25 cellular contexts compared by ENCODE assay signal in the genomic region with DNA sequence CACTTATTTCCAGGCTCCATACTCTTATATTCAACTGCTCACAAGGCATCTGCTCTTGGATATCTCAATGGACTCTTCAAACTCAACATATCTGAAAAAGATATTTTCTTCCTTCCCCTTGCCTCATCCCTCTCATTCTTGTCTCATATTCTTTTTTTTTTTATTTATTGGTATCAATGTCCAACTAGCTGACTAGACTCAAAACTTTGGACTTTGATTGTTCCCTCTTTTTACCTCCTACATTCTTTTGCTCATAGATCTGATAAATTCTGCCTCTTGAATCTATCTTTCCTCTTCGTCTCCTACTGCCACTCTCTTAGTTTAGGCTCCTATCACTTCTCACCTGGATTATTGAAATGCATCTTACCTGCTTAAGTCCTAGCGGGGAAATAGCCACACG. TPM values are rescaled to one million over a fixed set of nuclear protein-coding genes. Genes with fewer than 3 reads are reported as not detected.
A peak's percentile ranks its signal among the peaks of the same experiment; 100 is the strongest.
DNase-seq lines count a peak whose midpoint lies in the region; ATAC-seq, FAIRE-seq and TF ChIP-seq lines count a peak whose summit lies in the region.
"Had no signal": no experiment of that assay in that cellular context is flagged by ENCODE, and none has a peak within 500 bp of the region (broad histone marks: within the 10 kb centered on the region; RNA-seq: fewer than 3 reads in every experiment).

No MANE protein-coding gene starts in this region.

- H2BK120ac ChIP-seq in H9 (ENCODE audit: low read depth, low read length, poor library complexity, severe bottlenecking), result no peak overlapping the region

- no peak overlapping the region for H3T11ph ChIP-seq in H9 (ENCODE audit: low read length)

- H4K8ac ChIP-seq in H9 (replicated peaks; ENCODE audit: insufficient read length, low read depth, low read length), result no peak overlapping the region

- H3K4me3 ChIP-seq in liver (ENCODE audit: low read depth in 1 of 3, low read length in 3 of 3) (no peak overlapping the region), right lobe of liver (no peak overlapping the region), small intestine (ENCODE audit: low read depth in 1 of 2, low read length in 2 of 2) (no peak overlapping the region), esophagus squamous epithelium (no peak overlapping the region)
- H3K4me3 ChIP-seq: A549; BLaER1 treated with 17β-estradiol and CSF1 and Interleukin-3, amounts not matched to agents 10 nM and 100 nM had no signal

- no peak for FAIRE-seq in small intestine (lab: Jason Lieb, UNC)
- FAIRE-seq: A549, GM12891, GM19239 had no signal

- H2BK5ac ChIP-seq in H9 (ENCODE audit: insufficient read length, low read length), result no peak overlapping the region

- H3K9ac ChIP-seq in liver (ENCODE audit: low read depth in 1 of 2, low read length in 2 of 2) (no peak overlapping the region), H9 (ENCODE audit: extremely low read depth, insufficient read length, low read length) (no peak overlapping the region)
- H3K9ac ChIP-seq: BLaER1 treated with 17β-estradiol and CSF1 and Interleukin-3, amounts not matched to agents 10 nM and 100 nM had no signal

- no peaks in the 10 kb centered on the region for H4K20me1 ChIP-seq in H9 (ENCODE audit: control insufficient read depth, insufficient read depth, insufficient read length)
- H4K20me1 ChIP-seq: BLaER1 treated with 17β-estradiol and CSF1 and Interleukin-3, amounts not matched to agents 10 nM and 100 nM had no signal

- no peak overlapping the region for H3K4me2 ChIP-seq in H9 (ENCODE audit: insufficient read depth, insufficient read length, low read length)
- H3K4me2 ChIP-seq: A549; BLaER1 treated with 17β-estradiol and CSF1 and Interleukin-3, amounts not matched to agents 10 nM and 100 nM had no signal

- H3K79me2 ChIP-seq in H9 (ENCODE audit: insufficient read depth, low read length), result no peaks in the 10 kb centered on the region

- H3K4me1 Mint-ChIP-seq in H9 (no peaks in the 10 kb centered on the region; a peak in 1 of 4 replicates), Calu3 (ENCODE audit: low read depth, unreplicated experiment) (peaks cover 8% of the 10 kb centered on the region)

- no TSS peak for BruUV-seq in Calu3 (replicated peaks; lab: Mats Ljungman, UMichigan)

- H3K9me3 ChIP-seq in liver (ENCODE audit: control insufficient read depth in 4 of 4, low read length in 3 of 4) (no peaks in the 10 kb centered on the region), right lobe of liver (no peaks in the 10 kb centered on the region), small intestine (ENCODE audit: control insufficient read depth, low read depth) (no peaks in the 10 kb centered on the region), H9 (ENCODE audit: control insufficient read depth, low read depth, low read length) (no peaks in the 10 kb centered on the region), esophagus squamous epithelium (no peaks in the 10 kb centered on the region)
- H3K9me3 ChIP-seq: A549; BLaER1 treated with 17β-estradiol and CSF1 and Interleukin-3, amounts not matched to agents 10 nM and 100 nM; Caco-2 had no signal

- H3K4me1 ChIP-seq in liver (ENCODE audit: control insufficient read depth in 4 of 4, insufficient read depth in 4 of 4, low read length in 3 of 4), result peaks cover 0 to 10% (median 3%) of the 10 kb centered on the region in 4 donors
- H3K4me1 ChIP-seq in right lobe of liver, result peaks cover 0 to 8% (median 0%) of the 10 kb centered on the region in 4 donors
- H3K4me1 ChIP-seq in small intestine (ENCODE audit: control insufficient read depth in 2 of 2, insufficient read depth in 1 of 2, low read depth in 1 of 2, low read length in 1 of 2), result peaks cover 0 to 2% of the 10 kb centered on the region in 2 donors
- H3K4me1 ChIP-seq in H9 (ENCODE audit: insufficient read depth, low read length), result no peaks in the 10 kb centered on the region
- peaks cover 0 to 10% (median 0%) of the 10 kb centered on the region in 3 donors for H3K4me1 ChIP-seq in esophagus squamous epithelium

- H3K23ac ChIP-seq in H9 (ENCODE audit: insufficient read length, low read depth, low read length), result no peak overlapping the region

- H3K79me1 ChIP-seq in H9 (ENCODE audit: insufficient read depth, low read depth, low read length, poor library complexity, severe bottlenecking), result no peaks in the 10 kb centered on the region

- no peaks in the 10 kb centered on the region for H3K36me3 Mint-ChIP-seq in H9 (ENCODE audit: insufficient read depth in 1 of 3, low read depth in 3 of 3)
- H3K36me3 Mint-ChIP-seq in Calu3 (ENCODE audit: insufficient read depth, unreplicated experiment), result no peaks in the 10 kb centered on the region
- H3K36me3 Mint-ChIP-seq: CD8-positive, alpha-beta T cell had no signal

- H4K91ac ChIP-seq in H9 (ENCODE audit: insufficient read length, low read depth, low read length), result no peak overlapping the region

- H3K9me3 Mint-ChIP-seq in H9 (no peaks in the 10 kb centered on the region), Calu3 (ENCODE audit: low read depth, unreplicated experiment) (no peaks in the 10 kb centered on the region)
- H3K9me3 Mint-ChIP-seq: CD4-positive, alpha-beta T cell; CD8-positive, alpha-beta T cell had no signal

- TF ChIP-seq CTCF in liver (IDR thresholded peaks at IDR 0.05; ENCODE audit: low read depth, low read length, missing input control), result no peak
- no peak for TF ChIP-seq CTCF in right lobe of liver (IDR thresholded peaks at IDR 0.05)
- no peak for TF ChIP-seq CTCF in H9 (conservative IDR thresholded peaks at IDR 0.05)
- no peak for TF ChIP-seq CTCF in esophagus squamous epithelium (IDR thresholded peaks at IDR 0.05)
- TF ChIP-seq CTCF in Calu3 (IDR thresholded peaks at IDR 0.05; ENCODE audit: unreplicated experiment), result no peak

- no peak overlapping the region for H3K14ac ChIP-seq in H9 (ENCODE audit: insufficient read depth, low read length)

- H3K27ac Mint-ChIP-seq in H9 (no peak overlapping the region), Calu3 (ENCODE audit: unreplicated experiment) (no peak overlapping the region)
- H3K27ac Mint-ChIP-seq: B cell; CD4-positive, alpha-beta T cell; CD8-positive, alpha-beta T cell had no signal

- H3K23me2 ChIP-seq in H9 (ENCODE audit: insufficient read length, low read depth, low read length, poor library complexity, severe bottlenecking), result no peaks in the 10 kb centered on the region

- TF ChIP-seq POLR2A in right lobe of liver (IDR thresholded peaks at IDR 0.05) (no peak), esophagus squamous epithelium (IDR thresholded peaks at IDR 0.05) (no peak)

- H2BK15ac ChIP-seq in H9 (ENCODE audit: low read depth, low read length), result no peak overlapping the region

- no peak overlapping the region for H2BK20ac ChIP-seq in H9 (ENCODE audit: low read depth, low read length, poor library complexity, severe bottlenecking)

- no peak overlapping the region for H3K4me3 Mint-ChIP-seq in H9
- no peak overlapping the region for H3K4me3 Mint-ChIP-seq in Calu3 (ENCODE audit: low read depth, unreplicated experiment)
- H3K4me3 Mint-ChIP-seq: B cell; CD4-positive, alpha-beta T cell; CD8-positive, alpha-beta T cell had no signal

- H3K4ac ChIP-seq in H9 (ENCODE audit: low read depth, low read length), result no peak overlapping the region

- no peak overlapping the region for H2BK12ac ChIP-seq in H9 (ENCODE audit: insufficient read length, low read depth, low read length)

- intact Hi-C loops in right lobe of liver (cut with DNase I), result no loop called here
- intact Hi-C loops in left colon (cut with DNase I, micrococcal nuclease), result no loop called here
- intact Hi-C loops in esophagus squamous epithelium (cut with DNase I), result no loop called here
- intact Hi-C loops in Calu3 (cut with micrococcal nuclease; ENCODE audit: unreplicated experiment), result no loop called here

- CTCF ChIA-PET in Calu3 (lab: Charles Lee), result no interaction called here

- no peak for DNase-seq in right lobe of liver
- no peak for DNase-seq in left colon
- DNase-seq in small intestine, result peak; percentile 85
- no peak for DNase-seq in H9
- no peak for DNase-seq in esophagus squamous epithelium (lab: John Stamatoyannopoulos, UW)
- DNase-seq in Calu3, result no peak
- DNase-seq: AML-193; Caco-2; CD4-positive, alpha-beta T cell; CD8-positive, alpha-beta T cell; DMS 273 treated with DMSO at 0.1 percent for 48 hours; DMS153; DMS53; DMS79; DND-41; EL; GDM1 had no signal

- H3K27ac ChIP-seq in liver (ENCODE audit: low read depth in 1 of 2, low read length in 2 of 2) (no peak overlapping the region), right lobe of liver (no peak overlapping the region), small intestine (ENCODE audit: low read depth in 1 of 2, low read length in 1 of 2) (peak overlapping the region in 1 of 2 donors; percentile 24), H9 (ENCODE audit: insufficient read length, low read depth, low read length) (no peak overlapping the region), esophagus squamous epithelium (no peak overlapping the region)
- H3K27ac ChIP-seq: 22Rv1; BLaER1 treated with 17β-estradiol and CSF1 and Interleukin-3, amounts not matched to agents 10 nM and 100 nM; C4-2B had no signal

- 83% methylated on average over 3 of the region's 3 CpGs for WGBS in liver
- 81% methylated on average over 3 of the region's 3 CpGs for WGBS in right lobe of liver (ENCODE audit: insufficient coverage, low coverage, low lambda C conversion rate, missing lambda C conversion rate)
- 34 to 72% (median 54%) methylated on average over 3 of the region's 3 CpGs for WGBS in small intestine, 3 donors
- WGBS in H9 (ENCODE audit: extremely low coverage, insufficient read length, low lambda C conversion rate), result no CpG with 5 or more reads among the region's 3 CpGs
- 90 to 100% methylated on average over 2 to 3 of the region's 3 CpGs for WGBS in esophagus squamous epithelium, 2 donors

- H3K36me3 ChIP-seq in liver (ENCODE audit: control insufficient read depth in 4 of 4, insufficient read depth in 3 of 4, low read depth in 1 of 4, low read length in 3 of 4), result no peaks in the 10 kb centered on the region
- H3K36me3 ChIP-seq in right lobe of liver, result no peaks in the 10 kb centered on the region
- no peaks in the 10 kb centered on the region for H3K36me3 ChIP-seq in small intestine (ENCODE audit: control insufficient read depth in 2 of 2, insufficient read depth in 2 of 2, low read length in 2 of 2)
- H3K36me3 ChIP-seq in esophagus squamous epithelium, result no peaks in the 10 kb centered on the region
- H3K36me3 ChIP-seq: BLaER1 treated with 17β-estradiol and CSF1 and Interleukin-3, amounts not matched to agents 10 nM and 100 nM had no signal

- ATAC-seq in right lobe of liver (no peak), left colon (peak; percentile 72)
- ATAC-seq: A549; CD8-positive, alpha-beta T cell had no signal

- TF ChIP-seq RAD21 in liver (IDR thresholded peaks at IDR 0.05), result no peak

- no peak overlapping the region for H3K56ac ChIP-seq in H9 (ENCODE audit: insufficient read length, low read depth, low read length)

- no peak overlapping the region for H4K5ac ChIP-seq in H9 (ENCODE audit: insufficient read length, low read depth, low read length)

- no peak overlapping the region for H3K18ac ChIP-seq in H9 (ENCODE audit: insufficient read length, low read depth, low read length)

- H3K27me3 ChIP-seq in liver (ENCODE audit: control insufficient read depth in 4 of 4, insufficient read depth in 4 of 4, low read length in 3 of 4) (no peaks in the 10 kb centered on the region), right lobe of liver (no peaks in the 10 kb centered on the region), small intestine (ENCODE audit: control insufficient read depth in 2 of 2, insufficient read depth in 2 of 2, low read length in 2 of 2) (no peaks in the 10 kb centered on the region), H9 (ENCODE audit: insufficient read depth, low read length) (no peaks in the 10 kb centered on the region), esophagus squamous epithelium (no peaks in the 10 kb centered on the region)
- H3K27me3 ChIP-seq: BLaER1 treated with 17β-estradiol and CSF1 and Interleukin-3, amounts not matched to agents 10 nM and 100 nM had no signal

- H2AFZ ChIP-seq in H9 (ENCODE audit: low read length), result no peak overlapping the region

- H2AK5ac ChIP-seq in H9 (ENCODE audit: insufficient read length, low read length), result no peak overlapping the region

- no peaks in the 10 kb centered on the region for H3K27me3 Mint-ChIP-seq in H9 (ENCODE audit: low read depth)
- H3K27me3 Mint-ChIP-seq in Calu3 (ENCODE audit: unreplicated experiment), result no peaks in the 10 kb centered on the region
- H3K27me3 Mint-ChIP-seq: B cell; CD4-positive, alpha-beta T cell had no signal

RNA-seq across cellular contexts. Expression of gene ARF6, which starts 25.8 kb away (rescaled TPM):
- total RNA-seq in liver, result 10 to 100 TPM; 27.5 to 56.2 TPM
- polyA plus RNA-seq in liver, result 10 to 100 TPM; 20.3 to 21.5 TPM
- total RNA-seq in right lobe of liver, result 10 to 100 TPM; 21.1 to 41.4 (median 32.4) TPM
- 100 to 1,000 TPM; 131 to 161 TPM for total RNA-seq in left colon
- polyA plus RNA-seq in small intestine, result 10 to 100 TPM; 51.9 to 65.4 (median 64.6) TPM
- 49.2 and 51.0 TPM in 2 replicates for total RNA-seq in H9 (2021)
- total RNA-seq in esophagus squamous epithelium, result 100 to 1,000 TPM; 109 to 156 (median 133) TPM
- 74.2 and 81.0 TPM in 2 replicates for total RNA-seq in Calu3 (2022)
